18 cellular contexts compared by ENCODE assay signal in the genomic region with DNA sequence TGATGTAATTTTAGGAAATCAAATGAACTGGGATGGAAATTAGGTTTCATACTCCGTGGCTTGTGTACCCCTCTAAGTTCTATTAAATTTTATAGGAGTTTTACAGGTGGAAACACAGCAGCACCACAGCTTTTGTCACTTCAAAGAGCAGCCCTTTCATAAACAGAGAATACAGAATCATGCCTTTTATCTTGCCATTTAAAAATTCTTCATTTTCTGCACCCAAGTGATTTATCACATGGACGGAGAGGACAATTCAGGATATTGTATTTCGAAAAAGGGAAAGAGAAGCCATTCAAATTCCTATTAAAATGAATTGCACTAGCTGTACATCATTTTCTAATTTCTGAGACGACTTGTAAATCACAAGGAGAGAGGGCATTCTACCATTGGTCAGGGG.
"Had no signal": no experiment of that assay in that cellular context is flagged by ENCODE, and none has a peak within 500 bp of the region (broad histone marks: within the 10 kb centered on the region; RNA-seq: fewer than 3 reads in every experiment).

No MANE protein-coding gene starts in this region.

- H3K9me3 Mint-ChIP-seq: activated CD4-positive, alpha-beta T cell treated with anti-CD3 and anti-CD28 coated beads, Interleukin-2, amount 10 ng/mL, durations not matched to agents 7 days and 5 days; activated naive CD4-positive, alpha-beta T cell treated with anti-CD3 and anti-CD28 coated beads for 36 hours; type B pancreatic cell had no signal

- H3K36me3 ChIP-seq: neutrophil, pancreas had no signal

- H3K27me3 Mint-ChIP-seq: activated CD4-positive, alpha-beta T cell treated with anti-CD3 and anti-CD28 coated beads, Interleukin-2, amount 10 ng/mL, durations not matched to agents 7 days and 5 days; type B pancreatic cell had no signal

- H3K27me3 ChIP-seq: neutrophil, pancreas had no signal

- H3K4me3 ChIP-seq: mucosa of descending colon, pancreas had no signal

- H3K27ac ChIP-seq: neutrophil, pancreas had no signal

- DNase-seq: activated CD4-positive, alpha-beta T cell treated with anti-CD3 and anti-CD28 coated beads, Interleukin-2, amount 10 ng/mL, durations not matched to agents 7 days and 5 days; activated CD8-positive, alpha-beta memory T cell treated with anti-CD3 and anti-CD28 coated beads, Interleukin-2, amount 50 U/mL, for 4 hours; activated naive CD4-positive, alpha-beta T cell treated with anti-CD3 and anti-CD28 coated beads for 36 hours; activated T-cell treated with anti-CD3 and anti-CD28 coated beads, Interleukin-2, amount 50 U/mL, for 4 hours; aorta; cerebellar nuclear complex; cortex of kidney; head of caudate nucleus; kidney glomerular epithelial cell; mesenchymal stem cell; mucosa of descending colon; naive thymus-derived CD4-positive, alpha-beta T cell; pancreas; stimulated activated naive CD4-positive, alpha-beta T cell; substantia nigra had no signal

- H3K4me3 Mint-ChIP-seq: activated CD4-positive, alpha-beta T cell treated with anti-CD3 and anti-CD28 coated beads, Interleukin-2, amount 10 ng/mL, durations not matched to agents 7 days and 5 days; activated naive CD4-positive, alpha-beta T cell treated with anti-CD3 and anti-CD28 coated beads for 36 hours; activated T-cell treated with anti-CD3 and anti-CD28 coated beads, Interleukin-2, amount 50 U/mL, for 4 hours; naive thymus-derived CD4-positive, alpha-beta T cell; type B pancreatic cell had no signal

- H3K36me3 Mint-ChIP-seq: naive thymus-derived CD4-positive, alpha-beta T cell; type B pancreatic cell had no signal

- H3K27ac Mint-ChIP-seq: activated CD4-positive, alpha-beta T cell treated with anti-CD3 and anti-CD28 coated beads, Interleukin-2, amount 10 ng/mL, durations not matched to agents 7 days and 5 days; activated naive CD4-positive, alpha-beta T cell treated with anti-CD3 and anti-CD28 coated beads for 36 hours; naive thymus-derived CD4-positive, alpha-beta T cell; type B pancreatic cell had no signal

- H3K9me3 ChIP-seq: mucosa of descending colon, neutrophil, pancreas had no signal

- H3K4me1 Mint-ChIP-seq: activated CD4-positive, alpha-beta T cell treated with anti-CD3 and anti-CD28 coated beads, Interleukin-2, amount 10 ng/mL, durations not matched to agents 7 days and 5 days; naive thymus-derived CD4-positive, alpha-beta T cell had no signal

- ATAC-seq: activated CD4-positive, CD25-positive, alpha-beta regulatory T cell treated with anti-CD3 and anti-CD28 coated beads, Interleukin-2, amount 50 U/mL, for 24 hours; activated T-cell treated with anti-CD3 and anti-CD28 coated beads, Interleukin-2, amount 50 U/mL, for 4 hours; mucosa of descending colon; naive thymus-derived CD4-positive, alpha-beta T cell; pancreas had no signal
